In the genomic region with DNA sequence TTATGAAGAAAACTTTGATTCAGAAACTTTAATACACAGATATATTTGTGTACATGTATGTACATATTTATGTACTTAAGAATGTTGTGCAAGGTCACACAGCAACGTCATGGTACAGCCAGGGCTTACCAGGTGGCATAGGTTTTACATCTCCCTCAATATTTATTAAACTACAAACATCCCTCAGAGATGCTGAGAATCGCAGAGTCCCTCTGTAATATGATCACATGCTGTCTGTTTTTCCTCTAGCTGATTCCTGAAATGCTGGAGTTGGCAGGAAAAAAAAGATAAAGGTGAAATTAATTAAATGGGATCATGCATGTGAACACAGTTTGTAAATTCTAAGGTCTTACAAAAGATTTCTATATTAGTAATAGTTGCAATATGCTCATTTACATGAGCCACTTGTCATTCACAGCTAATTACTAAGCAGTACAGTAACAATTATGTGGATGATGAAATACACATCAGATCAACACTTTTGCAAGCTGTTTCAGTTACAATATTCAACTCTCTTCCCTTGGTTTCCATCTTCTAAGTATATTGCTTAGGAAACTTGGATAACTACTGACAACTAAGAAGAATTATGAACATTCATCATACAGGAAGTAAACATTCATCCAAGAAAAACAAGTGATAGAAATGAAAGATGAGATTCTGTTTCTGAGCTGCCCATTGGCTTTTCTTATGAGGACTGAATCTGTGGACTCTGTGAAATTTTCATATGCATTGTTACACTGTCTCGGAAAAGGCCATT, we compare ENCODE assay signal across 21 cellular contexts.
DNase-seq lines count a peak whose midpoint lies in the region; ATAC-seq and TF ChIP-seq lines count a peak whose summit lies in the region.
"Had no signal": no experiment of that assay in that cellular context is flagged by ENCODE, and none has a peak within 500 bp of the region (broad histone marks: within the 10 kb centered on the region; RNA-seq: fewer than 3 reads in every experiment).

No MANE protein-coding gene starts in this region.

- no peaks in the 10 kb centered on the region for H3K79me2 ChIP-seq in SK-N-SH (ENCODE audit: insufficient read depth)

- H3K9me3 ChIP-seq in SK-N-SH: no peaks in the 10 kb centered on the region
- H3K9me3 ChIP-seq: Caco-2 had no signal

- no peak for TF ChIP-seq RAD21 in SK-N-SH (IDR thresholded peaks at IDR 0.05; ENCODE audit: low read length)

- peak; percentile 32 for DNase-seq in AG10803 (ENCODE audit: low read depth)
- DNase-seq in SK-N-SH: no peak
- peak; percentile 34 for DNase-seq in dedifferentiated amniotic fluid mesenchymal stem cell (ENCODE audit: extremely low spot score)
- peak; percentile 69 for DNase-seq in fibroblast of the aortic adventitia (ENCODE audit: low read depth)
- no peak for DNase-seq in DMS153 (lab: John Stamatoyannopoulos, UW)
- no peak for DNase-seq in NCI-H1694 treated with DMSO at 0.1 percent for 48 hours (lab: John Stamatoyannopoulos, UW)
- DNase-seq in omental fat pad (ENCODE audit: low spot score): no peak
- no peak for DNase-seq in C1 segment of cervical spinal cord (lab: John Stamatoyannopoulos, UW)
- DNase-seq: 8988T; Caco-2; CD4-positive, CD25-positive, alpha-beta regulatory T cell; DMS53; HFFc6; Karpas-422; NCI-H1417 treated with DMSO at 0.1 percent for 48 hours; NCI-H1930; NCI-H2171; NCI-H446; NCI-H748 treated with DMSO at 0.1 percent for 48 hours; NK-92 treated with Interleukin-12 subunit alpha and Interleukin-12 subunit beta, amount 100 ng/mL, for 24 hours had no signal

- H3K4me3 ChIP-seq in AG10803 (ENCODE audit: low read length) (no peak overlapping the region), SK-N-SH (ENCODE audit: low read depth in 2 of 2, low read length in 1 of 2) (no peak overlapping the region), fibroblast of the aortic adventitia (ENCODE audit: low read depth, low read length) (no peak overlapping the region)

- 29% methylated on average over 3 of the region's 3 CpGs for WGBS in SK-N-SH (ENCODE audit: low lambda C conversion rate)

- TF ChIP-seq EP300 in SK-N-SH (IDR thresholded peaks at IDR 0.05; ENCODE audit: borderline replicate concordance in 1 of 2, low read depth in 1 of 2, low read length in 1 of 2): peak in 1 of 2 experiments; percentile 61; a peak in 2 of 4 replicates

- peak overlapping the region; percentile 48 to 79; a peak in 2 of 4 replicates for H3K27ac ChIP-seq in SK-N-SH (ENCODE audit: low read depth in 2 of 2, low read length in 1 of 2)

- H3K4me1 ChIP-seq in SK-N-SH (ENCODE audit: control insufficient read depth in 1 of 2, insufficient read depth in 2 of 2, low read depth in 1 of 2, low read length in 1 of 2): peaks cover 0 to 4% of the 10 kb centered on the region in 2 experiments; a peak in 1 of 4 replicates

- no peak overlapping the region for H3K9ac ChIP-seq in SK-N-SH

- no peaks in the 10 kb centered on the region for H3K9me2 ChIP-seq in SK-N-SH

- H3K36me3 ChIP-seq in SK-N-SH (replicated peaks in 1 of 2; ENCODE audit: control insufficient read depth in 1 of 2, insufficient read depth in 2 of 2, low read length in 1 of 2): no peaks in the 10 kb centered on the region

- no peak overlapping the region for H2AFZ ChIP-seq in SK-N-SH (ENCODE audit: low read depth)

- ATAC-seq in omental fat pad (ENCODE audit: low FRiP score): no peak
- ATAC-seq: Right ventricle myocardium inferior had no signal

- TF ChIP-seq CTCF in AG10803 (conservative IDR thresholded peaks at IDR 0.05; ENCODE audit: low read length): no peak
- no peak for TF ChIP-seq CTCF in SK-N-SH (IDR thresholded peaks at IDR 0.05)
- TF ChIP-seq CTCF in fibroblast of the aortic adventitia (IDR thresholded peaks at IDR 0.05; ENCODE audit: insufficient read depth, low read length): no peak
- TF ChIP-seq CTCF in omental fat pad (IDR thresholded peaks at IDR 0.05): no peak

- no peaks in the 10 kb centered on the region for H4K20me1 ChIP-seq in SK-N-SH (ENCODE audit: insufficient read depth)

- POLR2A ChIA-PET in SK-N-SH (lab: Yijun Ruan, JAX): interaction anchor here (0.6 kb wide), 1 partner anchor 19 kb away, joined by 5 read pairs; no protein-coding TSS in a partner anchor

- no peaks in the 10 kb centered on the region for H3K27me3 ChIP-seq in SK-N-SH (ENCODE audit: insufficient read depth)

- CTCF ChIA-PET in SK-N-SH (lab: Yijun Ruan, JAX): interaction anchor here (1.5 kb wide), 1 partner anchor 12 kb away, joined by 3 read pairs; no protein-coding TSS in a partner anchor

- peak overlapping the region; percentile 10; the same call in 1 of the 2 replicates for H3K4me2 ChIP-seq in SK-N-SH

- peaks cover 5% of the 10 kb centered on the region for H3F3A ChIP-seq in SK-N-SH (replicated peaks; ENCODE audit: insufficient read depth)

TF ChIP-seq in SK-N-SH, 30 proteins besides CTCF, POLR2A, EP300 and RAD21:
- TF ChIP-seq RXRA (IDR thresholded peaks at IDR 0.05; ENCODE audit: borderline replicate concordance, low read depth): no peak
- TF ChIP-seq YY1 (IDR thresholded peaks at IDR 0.05; ENCODE audit: low read depth): no peak
- TF ChIP-seq TAF1 (IDR thresholded peaks at IDR 0.05; ENCODE audit: borderline replicate concordance, low read depth, low read length): no peak
- TF ChIP-seq, protein P1, sequence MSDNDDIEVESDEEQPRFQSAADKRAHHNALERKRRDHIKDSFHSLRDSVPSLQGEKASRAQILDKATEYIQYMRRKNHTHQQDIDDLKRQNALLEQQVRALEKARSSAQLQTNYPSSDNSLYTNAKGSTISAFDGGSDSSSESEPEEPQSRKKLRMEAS (IDR thresholded peaks at IDR 0.05; ENCODE audit: low read depth): no peak
- no peak for TF ChIP-seq ELF1 (IDR thresholded peaks at IDR 0.05)
- TF ChIP-seq, protein P2, sequence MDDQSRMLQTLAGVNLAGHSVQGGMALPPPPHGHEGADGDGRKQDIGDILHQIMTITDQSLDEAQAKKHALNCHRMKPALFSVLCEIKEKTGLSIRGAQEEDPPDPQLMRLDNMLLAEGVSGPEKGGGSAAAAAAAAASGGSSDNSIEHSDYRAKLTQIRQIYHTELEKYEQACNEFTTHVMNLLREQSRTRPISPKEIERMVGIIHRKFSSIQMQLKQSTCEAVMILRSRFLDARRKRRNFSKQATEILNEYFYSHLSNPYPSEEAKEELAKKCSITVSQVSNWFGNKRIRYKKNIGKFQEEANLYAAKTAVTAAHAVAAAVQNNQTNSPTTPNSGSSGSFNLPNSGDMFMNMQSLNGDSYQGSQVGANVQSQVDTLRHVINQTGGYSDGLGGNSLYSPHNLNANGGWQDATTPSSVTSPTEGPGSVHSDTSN (IDR thresholded peaks at IDR 0.05): peak; percentile 57
- TF ChIP-seq MXI1 (IDR thresholded peaks at IDR 0.05; ENCODE audit: low read depth, low read length): no peak
- TF ChIP-seq POLR2AphosphoS5 (IDR thresholded peaks at IDR 0.05; ENCODE audit: low read depth, low read length): no peak
- no peak for TF ChIP-seq FOXJ3 (CRISPR knock-in tag; IDR thresholded peaks at IDR 0.05)
- TF ChIP-seq, protein P3, sequence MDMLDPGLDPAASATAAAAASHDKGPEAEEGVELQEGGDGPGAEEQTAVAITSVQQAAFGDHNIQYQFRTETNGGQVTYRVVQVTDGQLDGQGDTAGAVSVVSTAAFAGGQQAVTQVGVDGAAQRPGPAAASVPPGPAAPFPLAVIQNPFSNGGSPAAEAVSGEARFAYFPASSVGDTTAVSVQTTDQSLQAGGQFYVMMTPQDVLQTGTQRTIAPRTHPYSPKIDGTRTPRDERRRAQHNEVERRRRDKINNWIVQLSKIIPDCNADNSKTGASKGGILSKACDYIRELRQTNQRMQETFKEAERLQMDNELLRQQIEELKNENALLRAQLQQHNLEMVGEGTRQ (IDR thresholded peaks at IDR 0.05; ENCODE audit: borderline replicate concordance, low read depth, low read length): no peak
- TF ChIP-seq FOXM1 (IDR thresholded peaks at IDR 0.05; ENCODE audit: low read depth): no peak
- TF ChIP-seq RFX5 (IDR thresholded peaks at IDR 0.05; ENCODE audit: low read length): no peak
- peak; percentile 87 for TF ChIP-seq TCF12 (IDR thresholded peaks at IDR 0.05)
- TF ChIP-seq, protein P4, sequence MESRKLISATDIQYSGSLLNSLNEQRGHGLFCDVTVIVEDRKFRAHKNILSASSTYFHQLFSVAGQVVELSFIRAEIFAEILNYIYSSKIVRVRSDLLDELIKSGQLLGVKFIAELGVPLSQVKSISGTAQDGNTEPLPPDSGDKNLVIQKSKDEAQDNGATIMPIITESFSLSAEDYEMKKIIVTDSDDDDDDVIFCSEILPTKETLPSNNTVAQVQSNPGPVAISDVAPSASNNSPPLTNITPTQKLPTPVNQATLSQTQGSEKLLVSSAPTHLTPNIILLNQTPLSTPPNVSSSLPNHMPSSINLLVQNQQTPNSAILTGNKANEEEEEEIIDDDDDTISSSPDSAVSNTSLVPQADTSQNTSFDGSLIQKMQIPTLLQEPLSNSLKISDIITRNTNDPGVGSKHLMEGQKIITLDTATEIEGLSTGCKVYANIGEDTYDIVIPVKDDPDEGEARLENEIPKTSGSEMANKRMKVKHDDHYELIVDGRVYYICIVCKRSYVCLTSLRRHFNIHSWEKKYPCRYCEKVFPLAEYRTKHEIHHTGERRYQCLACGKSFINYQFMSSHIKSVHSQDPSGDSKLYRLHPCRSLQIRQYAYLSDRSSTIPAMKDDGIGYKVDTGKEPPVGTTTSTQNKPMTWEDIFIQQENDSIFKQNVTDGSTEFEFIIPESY (IDR thresholded peaks at IDR 0.05; ENCODE audit: borderline replicate concordance, low read depth): no peak
- TF ChIP-seq JUND (IDR thresholded peaks at IDR 0.05): no peak
- peak; percentile 26; the same call in 1 of the 2 replicates for TF ChIP-seq NFIC (IDR thresholded peaks at IDR 0.05; ENCODE audit: borderline replicate concordance)
- TF ChIP-seq GATA2 (CRISPR knock-in tag; IDR thresholded peaks at IDR 0.05): no peak
- 0 out of 2 replicates have a peak, but pooled peaks have one; percentile 23 for TF ChIP-seq TEAD4 (IDR thresholded peaks at IDR 0.05; ENCODE audit: borderline replicate concordance, insufficient read depth)
- no peak for TF ChIP-seq NRF1 (IDR thresholded peaks at IDR 0.05; ENCODE audit: low read depth, low read length)
- TF ChIP-seq, protein P5, sequence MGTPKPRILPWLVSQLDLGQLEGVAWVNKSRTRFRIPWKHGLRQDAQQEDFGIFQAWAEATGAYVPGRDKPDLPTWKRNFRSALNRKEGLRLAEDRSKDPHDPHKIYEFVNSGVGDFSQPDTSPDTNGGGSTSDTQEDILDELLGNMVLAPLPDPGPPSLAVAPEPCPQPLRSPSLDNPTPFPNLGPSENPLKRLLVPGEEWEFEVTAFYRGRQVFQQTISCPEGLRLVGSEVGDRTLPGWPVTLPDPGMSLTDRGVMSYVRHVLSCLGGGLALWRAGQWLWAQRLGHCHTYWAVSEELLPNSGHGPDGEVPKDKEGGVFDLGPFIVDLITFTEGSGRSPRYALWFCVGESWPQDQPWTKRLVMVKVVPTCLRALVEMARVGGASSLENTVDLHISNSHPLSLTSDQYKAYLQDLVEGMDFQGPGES (IDR thresholded peaks at IDR 0.05; ENCODE audit: low read depth, low read length): no peak
- TF ChIP-seq SIN3A (IDR thresholded peaks at IDR 0.05; ENCODE audit: borderline replicate concordance, low read depth, low read length): no peak
- no peak for TF ChIP-seq RCOR1 (IDR thresholded peaks at IDR 0.05; ENCODE audit: low read length)

Comparison
In these comparisons a context has a peak if more than half of its experiments do, and no peak if none do; other contexts are left out.
1. DNase-seq: peak in AG10803 (single experiment), dedifferentiated amniotic fluid mesenchymal stem cell (single experiment) and fibroblast of the aortic adventitia (single experiment); none in SK-N-SH (single experiment), DMS153 (single experiment), NCI-H1694 treated with DMSO at 0.1 percent for 48 hours (single experiment), omental fat pad (single experiment) and C1 segment of cervical spinal cord (0 of 14).